ENCODE assay signal across 14 cellular contexts in genomic region chr2:120134263-120134662, GRCh38.
DNase-seq lines count a peak whose midpoint lies in the region; ATAC-seq and TF ChIP-seq lines count a peak whose summit lies in the region.
"Had no signal": no experiment of that assay in that cellular context is flagged by ENCODE, and none has a peak within 500 bp of the region (broad histone marks: within the 10 kb centered on the region; RNA-seq: fewer than 3 reads in every experiment).

No MANE protein-coding gene starts in this region.

- H3K4me2 ChIP-seq in HCT116 (ENCODE audit: low read length), result peak overlapping the region; percentile 39

- H3K9me3 Mint-ChIP-seq in WTC11, result peaks cover 12% of the 10 kb centered on the region

- H3K27me3 ChIP-seq in HCT116 (ENCODE audit: insufficient read depth, low read length) (no peaks in the 10 kb centered on the region), heart left ventricle (no peaks in the 10 kb centered on the region)

- H3K9me3 ChIP-seq in HCT116 (ENCODE audit: control insufficient read depth in 1 of 2, insufficient read depth in 1 of 2, low read depth in 1 of 2, low read length in 2 of 2) (no peaks in the 10 kb centered on the region), heart left ventricle (peaks cover 0 to 8% (median 0%) of the 10 kb centered on the region in 12 donors)

- no peak for TF ChIP-seq RAD21 in HCT116 (IDR thresholded peaks at IDR 0.05; ENCODE audit: low read depth)

- CTCF ChIA-PET in HCT116 (lab: Charles Lee), result no interaction called here
- CTCF ChIA-PET in WTC11 (lab: Charles Lee), result interaction anchor here (1.3 kb wide), 1 partner anchor 179 kb away, joined by 3 read pairs; no protein-coding TSS in a partner anchor

- H3K4me1 Mint-ChIP-seq in WTC11, result peaks cover 6% of the 10 kb centered on the region
- H3K4me1 Mint-ChIP-seq: activated B cell treated with CpG ODN at 0.5 μM for 24 hours, B cell, memory B cell had no signal

- H2AFZ ChIP-seq in HCT116 (ENCODE audit: low read depth, low read length, poor library complexity, severe bottlenecking), result no peak overlapping the region

- BruUV-seq in HCT116 (replicated peaks; lab: Mats Ljungman, UMichigan), result no TSS peak

- RAD21 ChIA-PET in HCT116 (lab: Charles Lee; ENCODE audit: low non-redundant PET in 1 of 2, low total read pairs in 2 of 2, uncharacterized antibody in 2 of 2, unreplicated experiment in 2 of 2), result no interaction called here

- intact Hi-C loops in HCT116 (cut with micrococcal nuclease), result no loop called here
- intact Hi-C loops in heart left ventricle (cut with DNase I), result no loop called here

- WGBS in heart left ventricle, 4 donors, result 92 to 98% (median 94%) methylated on average over 4 of the region's 4 CpGs

- no peaks in the 10 kb centered on the region for H4K20me1 ChIP-seq in HCT116 (ENCODE audit: insufficient read depth)

- no peaks in the 10 kb centered on the region for H3K27me3 Mint-ChIP-seq in WTC11 (ENCODE audit: low read depth)
- H3K27me3 Mint-ChIP-seq: activated B cell treated with CpG ODN at 0.5 μM for 24 hours, B cell, memory B cell had no signal

- H3K27ac ChIP-seq in HCT116 (ENCODE audit: low read depth, low read length), result no peak overlapping the region
- no peak overlapping the region for H3K27ac ChIP-seq in heart left ventricle
- H3K27ac ChIP-seq: skin epidermis had no signal

- TF ChIP-seq CTCF in HCT116 (IDR thresholded peaks at IDR 0.05 in 2 of 3, conservative IDR thresholded peaks at IDR 0.05 in 1 of 3; ENCODE audit: borderline replicate concordance in 1 of 3, insufficient read depth in 1 of 3, low read depth in 2 of 3, low read length in 2 of 3) (no peak), WTC11 (IDR thresholded peaks at IDR 0.05) (no peak), heart left ventricle (IDR thresholded peaks at IDR 0.05) (no peak)

- no peaks in the 10 kb centered on the region for H3K79me2 ChIP-seq in HCT116 (ENCODE audit: insufficient read depth, low read length)

- no peak for TF ChIP-seq POLR2A in HCT116 (IDR thresholded peaks at IDR 0.05; ENCODE audit: borderline replicate concordance, extremely low read depth, insufficient read depth, insufficient read length)
- TF ChIP-seq POLR2A in heart left ventricle (IDR thresholded peaks at IDR 0.05), result no peak

- H3K4me3 ChIP-seq in HCT116 (replicated peaks in 1 of 2; ENCODE audit: low read depth in 1 of 2, low read length in 2 of 2) (no peak overlapping the region), heart left ventricle (no peak overlapping the region)
- H3K4me3 ChIP-seq: skin epidermis had no signal

- H3K4me3 Mint-ChIP-seq in WTC11, result no peak overlapping the region
- H3K4me3 Mint-ChIP-seq: activated B cell treated with CpG ODN at 0.5 μM for 24 hours, B cell, memory B cell had no signal

- H3K4me1 ChIP-seq in HCT116 (ENCODE audit: control insufficient read depth in 1 of 2, insufficient read depth in 2 of 2, low read length in 2 of 2) (peaks cover 0 to 16% of the 10 kb centered on the region in 2 experiments; a peak in 2 of 4 replicates), heart left ventricle (no peaks in the 10 kb centered on the region)

- peak; percentile 94 for DNase-seq in A172 (ENCODE audit: low spot score)
- DNase-seq in HCT116 (ENCODE audit: low read depth, low spot score), result peak; percentile 37
- peak; percentile 22 for DNase-seq in WTC11 (ENCODE audit: low spot score)
- peak; percentile 65 for DNase-seq in hepatic stellate cell (ENCODE audit: low spot score)
- no peak for DNase-seq in effector CD8-positive, alpha-beta T cell (lab: John Stamatoyannopoulos, UW)
- no peak for DNase-seq in heart left ventricle
- DNase-seq: activated B cell treated with CpG ODN at 0.5 μM for 24 hours, activated gamma-delta T cell, NCI-H1048 had no signal

- ATAC-seq in HCT116, result peak; percentile 96
- peak; percentile 91 for ATAC-seq in WTC11
- ATAC-seq in HG03432 (IDR thresholded peaks at IDR 0.05; ENCODE audit: unreplicated experiment), result no peak
- no peak for ATAC-seq in HG02973 (IDR thresholded peaks at IDR 0.05; ENCODE audit: unreplicated experiment)
- no peak for ATAC-seq in heart left ventricle

- H3K36me3 Mint-ChIP-seq in WTC11, result peaks cover 25% of the 10 kb centered on the region

- no peaks in the 10 kb centered on the region for H3K9me2 ChIP-seq in HCT116 (ENCODE audit: insufficient read depth)

- H3K36me3 ChIP-seq in HCT116 (ENCODE audit: control insufficient read depth in 1 of 2, insufficient read depth in 2 of 2, low read length in 2 of 2) (no peaks in the 10 kb centered on the region), heart left ventricle (peaks cover 0 to 37% (median 21%) of the 10 kb centered on the region in 9 donors)

- POLR2A ChIA-PET in HCT116 (lab: Charles Lee), result no interaction called here
- POLR2A ChIA-PET in WTC11 (lab: Charles Lee), result interaction anchor here (0.6 to 1.2 kb wide), 2 partner anchors 16 to 71 kb away, joined by 3 to 6 read pairs; no protein-coding TSS in a partner anchor

- H3K27ac Mint-ChIP-seq in WTC11, result no peak overlapping the region
- H3K27ac Mint-ChIP-seq: activated B cell treated with CpG ODN at 0.5 μM for 24 hours, B cell, memory B cell had no signal

- H3K9ac ChIP-seq in HCT116 (ENCODE audit: low read length), result no peak overlapping the region; the same call in 1 of the 2 replicates

TF ChIP-seq in HCT116, 20 proteins besides CTCF, POLR2A, EP300 and RAD21:
- TF ChIP-seq EZH2phosphoT487 (IDR thresholded peaks at IDR 0.05; ENCODE audit: borderline replicate concordance) (no peak), FOSL1 (IDR thresholded peaks at IDR 0.05; ENCODE audit: low read depth) (peak; percentile 56), YY1 (IDR thresholded peaks at IDR 0.05; ENCODE audit: extremely low read depth, insufficient replicate concordance, low read depth, low read length) (no peak), CEBPB (IDR thresholded peaks at IDR 0.05; ENCODE audit: low read depth) (no peak), JUND (IDR thresholded peaks at IDR 0.05) (peak; percentile 48; the same call in 1 of the 2 replicates)

TF ChIP-seq in WTC11, 78 proteins besides CTCF, POLR2A, EP300 and RAD21:
- no peak for TF ChIP-seq EMX1 (CRISPR knock-in tag; IDR thresholded peaks at IDR 0.05)
- no peak for TF ChIP-seq PRDM15 (CRISPR knock-in tag; IDR thresholded peaks at IDR 0.05)
- TF ChIP-seq CREM (CRISPR knock-in tag; IDR thresholded peaks at IDR 0.05), result no peak
- TF ChIP-seq SMAD4 (CRISPR knock-in tag; IDR thresholded peaks at IDR 0.05), result no peak
- no peak for TF ChIP-seq GABPB1 (CRISPR knock-in tag; IDR thresholded peaks at IDR 0.05)
- no peak for TF ChIP-seq ZNF416 (CRISPR knock-in tag; IDR thresholded peaks at IDR 0.05)
- TF ChIP-seq, protein P1, sequence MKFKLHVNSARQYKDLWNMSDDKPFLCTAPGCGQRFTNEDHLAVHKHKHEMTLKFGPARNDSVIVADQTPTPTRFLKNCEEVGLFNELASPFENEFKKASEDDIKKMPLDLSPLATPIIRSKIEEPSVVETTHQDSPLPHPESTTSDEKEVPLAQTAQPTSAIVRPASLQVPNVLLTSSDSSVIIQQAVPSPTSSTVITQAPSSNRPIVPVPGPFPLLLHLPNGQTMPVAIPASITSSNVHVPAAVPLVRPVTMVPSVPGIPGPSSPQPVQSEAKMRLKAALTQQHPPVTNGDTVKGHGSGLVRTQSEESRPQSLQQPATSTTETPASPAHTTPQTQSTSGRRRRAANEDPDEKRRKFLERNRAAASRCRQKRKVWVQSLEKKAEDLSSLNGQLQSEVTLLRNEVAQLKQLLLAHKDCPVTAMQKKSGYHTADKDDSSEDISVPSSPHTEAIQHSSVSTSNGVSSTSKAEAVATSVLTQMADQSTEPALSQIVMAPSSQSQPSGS (CRISPR knock-in tag; IDR thresholded peaks at IDR 0.05; ENCODE audit: borderline replicate concordance, low read depth), result no peak
- TF ChIP-seq JUN (CRISPR knock-in tag; IDR thresholded peaks at IDR 0.05), result no peak
- TF ChIP-seq RELA (CRISPR knock-in tag; IDR thresholded peaks at IDR 0.05; ENCODE audit: borderline replicate concordance), result no peak
- TF ChIP-seq, protein P2, sequence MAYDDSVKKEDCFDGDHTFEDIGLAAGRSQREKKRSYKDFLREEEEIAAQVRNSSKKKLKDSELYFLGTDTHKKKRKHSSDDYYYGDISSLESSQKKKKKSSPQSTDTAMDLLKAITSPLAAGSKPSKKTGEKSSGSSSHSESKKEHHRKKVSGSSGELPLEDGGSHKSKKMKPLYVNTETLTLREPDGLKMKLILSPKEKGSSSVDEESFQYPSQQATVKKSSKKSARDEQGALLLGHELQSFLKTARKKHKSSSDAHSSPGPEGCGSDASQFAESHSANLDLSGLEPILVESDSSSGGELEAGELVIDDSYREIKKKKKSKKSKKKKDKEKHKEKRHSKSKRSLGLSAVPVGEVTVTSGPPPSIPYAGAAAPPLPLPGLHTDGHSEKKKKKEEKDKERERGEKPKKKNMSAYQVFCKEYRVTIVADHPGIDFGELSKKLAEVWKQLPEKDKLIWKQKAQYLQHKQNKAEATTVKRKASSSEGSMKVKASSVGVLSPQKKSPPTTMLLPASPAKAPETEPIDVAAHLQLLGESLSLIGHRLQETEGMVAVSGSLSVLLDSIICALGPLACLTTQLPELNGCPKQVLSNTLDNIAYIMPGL (CRISPR knock-in tag; IDR thresholded peaks at IDR 0.05), result no peak

Comparison
In these comparisons a context has a peak if more than half of its experiments do, and no peak if none do; other contexts are left out.
1. DNase-seq: peak in A172 (single experiment), HCT116 (single experiment), WTC11 (single experiment) and hepatic stellate cell (single experiment); none in effector CD8-positive, alpha-beta T cell (single experiment) and heart left ventricle (0 of 5).
2. ATAC-seq: peak in HCT116 (single experiment) and WTC11 (single experiment); none in HG03432 (single experiment), HG02973 (single experiment) and heart left ventricle (0 of 4).